Comparison of ENCODE assay signal across 20 cellular contexts in genomic region chr7:157487046-157487770, GRCh38.
"Had no signal": no experiment of that assay in that cellular context is flagged by ENCODE, and none has a peak within 500 bp of the region (broad histone marks: within the 10 kb centered on the region; RNA-seq: fewer than 3 reads in every experiment).

No MANE protein-coding gene starts in this region.

- H3K9me3 Mint-ChIP-seq: natural killer cell had no signal

- H3K4me1 ChIP-seq: ascending aorta, esophagus muscularis mucosa, testis, upper lobe of left lung had no signal

- H3K27me3 Mint-ChIP-seq: T-cell had no signal

- H3K9me3 ChIP-seq: testis had no signal

- H3K27me3 ChIP-seq: ascending aorta, testis, upper lobe of left lung had no signal

- H3K4me2 ChIP-seq: SK-N-SH had no signal

- ATAC-seq: heart right ventricle; natural killer cell; stimulated activated naive CD8-positive, alpha-beta T cell treated with anti-CD3 and anti-CD28 coated beads, Interleukin-15, amount 100 ng/mL, for 72 hours; T-cell had no signal

- H3K9ac ChIP-seq: SK-N-SH had no signal

- DNase-seq: activated CD4-positive, alpha-beta T cell treated with anti-CD3 and anti-CD28 coated beads, Interleukin-2, amount 10 ng/mL, durations not matched to agents 24 days and 14 days; activated CD4-positive, CD25-positive, alpha-beta regulatory T cell; activated effector memory CD4-positive, alpha-beta T cell treated with Interleukin-2 at 50 U/mL for 16 hours; activated naive CD4-positive, alpha-beta T cell treated with anti-CD3 and anti-CD28 coated beads, Interleukin-2, amount 50 U/mL, for 16 hours; activated T-cell treated with anti-CD3 and anti-CD28 coated beads, Interleukin-2, amount 50 U/mL, for 1 hour; effector CD8-positive, alpha-beta T cell; heart right ventricle; kidney glomerular epithelial cell; mesendoderm; natural killer cell; nucleus accumbens; SK-N-SH; stimulated activated naive CD8-positive, alpha-beta T cell treated with anti-CD3 and anti-CD28 coated beads, Interleukin-15, amount 100 ng/mL, for 72 hours; testis; upper lobe of left lung had no signal

- H3K36me3 Mint-ChIP-seq: T-cell had no signal

- H3K4me3 ChIP-seq: ascending aorta, esophagus muscularis mucosa, heart right ventricle, testis, upper lobe of left lung had no signal

- H3K9me2 ChIP-seq: SK-N-SH had no signal

- H3K4me3 Mint-ChIP-seq: activated CD4-positive, alpha-beta T cell treated with anti-CD3 and anti-CD28 coated beads, Interleukin-2, amount 10 ng/mL, durations not matched to agents 24 days and 14 days; natural killer cell; stimulated activated naive CD8-positive, alpha-beta T cell treated with anti-CD3 and anti-CD28 coated beads, Interleukin-15, amount 100 ng/mL, for 72 hours had no signal

- H3K36me3 ChIP-seq: ascending aorta, esophagus muscularis mucosa, heart right ventricle, upper lobe of left lung had no signal

- FAIRE-seq: endothelial cell of umbilical vein had no signal

- H3K27ac ChIP-seq: ascending aorta, esophagus muscularis mucosa, heart right ventricle, testis, upper lobe of left lung had no signal

- H3K27ac Mint-ChIP-seq: activated CD4-positive, alpha-beta T cell treated with anti-CD3 and anti-CD28 coated beads, Interleukin-2, amount 10 ng/mL, durations not matched to agents 24 days and 14 days; natural killer cell; progenitor cell of endocrine pancreas; T-cell had no signal
